ENCODE assay signal across 1 cellular context in the genomic region with DNA sequence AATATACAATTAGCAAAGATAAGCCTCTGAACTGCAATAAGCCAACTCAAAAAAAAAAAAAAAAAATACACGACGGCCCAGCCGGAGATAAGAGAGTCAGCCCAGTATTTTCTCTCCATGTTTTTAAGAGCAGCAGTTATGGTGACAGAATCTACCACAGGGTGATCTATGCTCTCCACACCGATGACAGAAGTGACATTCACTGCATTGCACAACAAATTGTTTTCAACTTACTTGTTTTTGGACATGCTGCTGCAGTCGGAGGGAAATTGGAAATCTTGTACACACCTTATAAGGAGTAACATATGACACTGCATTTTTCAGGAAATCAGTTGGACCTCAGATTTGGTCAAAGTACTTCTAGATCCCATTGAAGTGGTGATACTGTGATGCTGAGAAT.
TF ChIP-seq lines count a peak whose summit lies in the region.

No MANE protein-coding gene starts in this region.

TF ChIP-seq in HepG2, 621 proteins besides CTCF, POLR2A, EP300 and RAD21 (continued from another document and continues in another):
- TF ChIP-seq, protein P1, sequence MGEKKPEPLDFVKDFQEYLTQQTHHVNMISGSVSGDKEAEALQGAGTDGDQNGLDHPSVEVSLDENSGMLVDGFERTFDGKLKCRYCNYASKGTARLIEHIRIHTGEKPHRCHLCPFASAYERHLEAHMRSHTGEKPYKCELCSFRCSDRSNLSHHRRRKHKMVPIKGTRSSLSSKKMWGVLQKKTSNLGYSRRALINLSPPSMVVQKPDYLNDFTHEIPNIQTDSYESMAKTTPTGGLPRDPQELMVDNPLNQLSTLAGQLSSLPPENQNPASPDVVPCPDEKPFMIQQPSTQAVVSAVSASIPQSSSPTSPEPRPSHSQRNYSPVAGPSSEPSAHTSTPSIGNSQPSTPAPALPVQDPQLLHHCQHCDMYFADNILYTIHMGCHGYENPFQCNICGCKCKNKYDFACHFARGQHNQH (CRISPR knock-in tag; IDR thresholded peaks at IDR 0.05) = peak; percentile 72
- no peak for TF ChIP-seq MIER2 (CRISPR knock-in tag; IDR thresholded peaks at IDR 0.05)
- no peak for TF ChIP-seq ZNF652 (CRISPR knock-in tag; IDR thresholded peaks at IDR 0.05; ENCODE audit: borderline replicate concordance, low read depth)
- TF ChIP-seq, protein P2, sequence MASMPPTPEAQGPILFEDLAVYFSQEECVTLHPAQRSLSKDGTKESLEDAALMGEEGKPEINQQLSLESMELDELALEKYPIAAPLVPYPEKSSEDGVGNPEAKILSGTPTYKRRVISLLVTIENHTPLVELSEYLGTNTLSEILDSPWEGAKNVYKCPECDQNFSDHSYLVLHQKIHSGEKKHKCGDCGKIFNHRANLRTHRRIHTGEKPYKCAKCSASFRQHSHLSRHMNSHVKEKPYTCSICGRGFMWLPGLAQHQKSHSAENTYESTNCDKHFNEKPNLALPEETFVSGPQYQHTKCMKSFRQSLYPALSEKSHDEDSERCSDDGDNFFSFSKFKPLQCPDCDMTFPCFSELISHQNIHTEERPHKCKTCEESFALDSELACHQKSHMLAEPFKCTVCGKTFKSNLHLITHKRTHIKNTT (CRISPR knock-in tag; IDR thresholded peaks at IDR 0.05) = no peak
- TF ChIP-seq, protein P3, sequence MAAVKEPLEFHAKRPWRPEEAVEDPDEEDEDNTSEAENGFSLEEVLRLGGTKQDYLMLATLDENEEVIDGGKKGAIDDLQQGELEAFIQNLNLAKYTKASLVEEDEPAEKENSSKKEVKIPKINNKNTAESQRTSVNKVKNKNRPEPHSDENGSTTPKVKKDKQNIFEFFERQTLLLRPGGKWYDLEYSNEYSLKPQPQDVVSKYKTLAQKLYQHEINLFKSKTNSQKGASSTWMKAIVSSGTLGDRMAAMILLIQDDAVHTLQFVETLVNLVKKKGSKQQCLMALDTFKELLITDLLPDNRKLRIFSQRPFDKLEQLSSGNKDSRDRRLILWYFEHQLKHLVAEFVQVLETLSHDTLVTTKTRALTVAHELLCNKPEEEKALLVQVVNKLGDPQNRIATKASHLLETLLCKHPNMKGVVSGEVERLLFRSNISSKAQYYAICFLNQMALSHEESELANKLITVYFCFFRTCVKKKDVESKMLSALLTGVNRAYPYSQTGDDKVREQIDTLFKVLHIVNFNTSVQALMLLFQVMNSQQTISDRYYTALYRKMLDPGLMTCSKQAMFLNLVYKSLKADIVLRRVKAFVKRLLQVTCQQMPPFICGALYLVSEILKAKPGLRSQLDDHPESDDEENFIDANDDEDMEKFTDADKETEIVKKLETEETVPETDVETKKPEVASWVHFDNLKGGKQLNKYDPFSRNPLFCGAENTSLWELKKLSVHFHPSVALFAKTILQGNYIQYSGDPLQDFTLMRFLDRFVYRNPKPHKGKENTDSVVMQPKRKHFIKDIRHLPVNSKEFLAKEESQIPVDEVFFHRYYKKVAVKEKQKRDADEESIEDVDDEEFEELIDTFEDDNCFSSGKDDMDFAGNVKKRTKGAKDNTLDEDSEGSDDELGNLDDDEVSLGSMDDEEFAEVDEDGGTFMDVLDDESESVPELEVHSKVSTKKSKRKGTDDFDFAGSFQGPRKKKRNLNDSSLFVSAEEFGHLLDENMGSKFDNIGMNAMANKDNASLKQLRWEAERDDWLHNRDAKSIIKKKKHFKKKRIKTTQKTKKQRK (IDR thresholded peaks at IDR 0.05; ENCODE audit: low read length) = no peak
- peak; percentile 81 for TF ChIP-seq CREM (IDR thresholded peaks at IDR 0.05)
- TF ChIP-seq CREM (CRISPR knock-in tag; IDR thresholded peaks at IDR 0.05) = no peak
- no peak for TF ChIP-seq YY1 (IDR thresholded peaks at IDR 0.05; ENCODE audit: insufficient read depth, insufficient replicate concordance, low read depth, low read length)
- 0 out of 2 replicates have a peak, but pooled peaks have one; percentile 16 for TF ChIP-seq MXD4 (CRISPR knock-in tag; IDR thresholded peaks at IDR 0.05)
- TF ChIP-seq ELF4 (CRISPR knock-in tag; IDR thresholded peaks at IDR 0.05; ENCODE audit: borderline replicate concordance) = no peak
- TF ChIP-seq ETV5 (CRISPR knock-in tag; IDR thresholded peaks at IDR 0.05; ENCODE audit: borderline replicate concordance) = peak; percentile 64; the same call in 1 of the 2 replicates
- TF ChIP-seq ZNF101 (CRISPR knock-in tag; IDR thresholded peaks at IDR 0.05; ENCODE audit: borderline replicate concordance, low read depth) = no peak
- no peak for TF ChIP-seq CBX5 (CRISPR knock-in tag; IDR thresholded peaks at IDR 0.05; ENCODE audit: borderline replicate concordance)
- peak; percentile 64; the same call in 1 of the 2 replicates for TF ChIP-seq ESRRA (CRISPR knock-in tag; IDR thresholded peaks at IDR 0.05; ENCODE audit: low read depth)
- TF ChIP-seq KDM2A (CRISPR knock-in tag; IDR thresholded peaks at IDR 0.05; ENCODE audit: borderline replicate concordance, low read depth) = no peak
- no peak for TF ChIP-seq PHB2 (IDR thresholded peaks at IDR 0.05; ENCODE audit: partially characterized antibody)
- peak; percentile 83 for TF ChIP-seq FOXK1 (CRISPR knock-in tag; IDR thresholded peaks at IDR 0.05; ENCODE audit: borderline replicate concordance, low read depth)
- TF ChIP-seq, protein P4, sequence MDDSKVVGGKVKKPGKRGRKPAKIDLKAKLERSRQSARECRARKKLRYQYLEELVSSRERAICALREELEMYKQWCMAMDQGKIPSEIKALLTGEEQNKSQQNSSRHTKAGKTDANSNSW (CRISPR knock-in tag; IDR thresholded peaks at IDR 0.05; ENCODE audit: borderline replicate concordance) = no peak
- TF ChIP-seq, protein P5, sequence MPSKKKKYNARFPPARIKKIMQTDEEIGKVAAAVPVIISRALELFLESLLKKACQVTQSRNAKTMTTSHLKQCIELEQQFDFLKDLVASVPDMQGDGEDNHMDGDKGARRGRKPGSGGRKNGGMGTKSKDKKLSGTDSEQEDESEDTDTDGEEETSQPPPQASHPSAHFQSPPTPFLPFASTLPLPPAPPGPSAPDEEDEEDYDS (CRISPR knock-in tag; IDR thresholded peaks at IDR 0.05) = peak; percentile 59; the same call in 1 of the 2 replicates
- TF ChIP-seq NFE2 (CRISPR knock-in tag; IDR thresholded peaks at IDR 0.05) = 0 out of 2 replicates have a peak, but pooled peaks have one; percentile 42
- TF ChIP-seq POGZ (CRISPR knock-in tag; IDR thresholded peaks at IDR 0.05) = peak; percentile 83
- TF ChIP-seq, protein P6, sequence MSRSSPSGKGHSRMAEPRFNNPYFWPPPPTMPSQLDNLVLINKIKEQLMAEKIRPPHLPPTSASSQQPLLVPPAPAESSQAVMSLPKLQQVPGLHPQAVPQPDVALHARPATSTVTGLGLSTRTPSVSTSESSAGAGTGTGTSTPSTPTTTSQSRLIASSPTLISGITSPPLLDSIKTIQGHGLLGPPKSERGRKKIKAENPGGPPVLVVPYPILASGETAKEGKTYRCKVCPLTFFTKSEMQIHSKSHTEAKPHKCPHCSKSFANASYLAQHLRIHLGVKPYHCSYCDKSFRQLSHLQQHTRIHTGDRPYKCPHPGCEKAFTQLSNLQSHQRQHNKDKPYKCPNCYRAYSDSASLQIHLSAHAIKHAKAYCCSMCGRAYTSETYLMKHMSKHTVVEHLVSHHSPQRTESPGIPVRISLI (CRISPR knock-in tag; IDR thresholded peaks at IDR 0.05; ENCODE audit: borderline replicate concordance) = peak; percentile 90; the same call in 1 of the 2 replicates
- no peak for TF ChIP-seq KLF11 (CRISPR knock-in tag; IDR thresholded peaks at IDR 0.05)
- TF ChIP-seq U2AF2 (IDR thresholded peaks at IDR 0.05; ENCODE audit: low read depth, low read length) = no peak
- no peak for TF ChIP-seq FLYWCH1 (CRISPR knock-in tag; IDR thresholded peaks at IDR 0.05)
- TF ChIP-seq ZNF326 (CRISPR knock-in tag; IDR thresholded peaks at IDR 0.05; ENCODE audit: borderline replicate concordance) = no peak
- TF ChIP-seq ZNF251 (CRISPR knock-in tag; IDR thresholded peaks at IDR 0.05) = no peak
- TF ChIP-seq, protein P7, sequence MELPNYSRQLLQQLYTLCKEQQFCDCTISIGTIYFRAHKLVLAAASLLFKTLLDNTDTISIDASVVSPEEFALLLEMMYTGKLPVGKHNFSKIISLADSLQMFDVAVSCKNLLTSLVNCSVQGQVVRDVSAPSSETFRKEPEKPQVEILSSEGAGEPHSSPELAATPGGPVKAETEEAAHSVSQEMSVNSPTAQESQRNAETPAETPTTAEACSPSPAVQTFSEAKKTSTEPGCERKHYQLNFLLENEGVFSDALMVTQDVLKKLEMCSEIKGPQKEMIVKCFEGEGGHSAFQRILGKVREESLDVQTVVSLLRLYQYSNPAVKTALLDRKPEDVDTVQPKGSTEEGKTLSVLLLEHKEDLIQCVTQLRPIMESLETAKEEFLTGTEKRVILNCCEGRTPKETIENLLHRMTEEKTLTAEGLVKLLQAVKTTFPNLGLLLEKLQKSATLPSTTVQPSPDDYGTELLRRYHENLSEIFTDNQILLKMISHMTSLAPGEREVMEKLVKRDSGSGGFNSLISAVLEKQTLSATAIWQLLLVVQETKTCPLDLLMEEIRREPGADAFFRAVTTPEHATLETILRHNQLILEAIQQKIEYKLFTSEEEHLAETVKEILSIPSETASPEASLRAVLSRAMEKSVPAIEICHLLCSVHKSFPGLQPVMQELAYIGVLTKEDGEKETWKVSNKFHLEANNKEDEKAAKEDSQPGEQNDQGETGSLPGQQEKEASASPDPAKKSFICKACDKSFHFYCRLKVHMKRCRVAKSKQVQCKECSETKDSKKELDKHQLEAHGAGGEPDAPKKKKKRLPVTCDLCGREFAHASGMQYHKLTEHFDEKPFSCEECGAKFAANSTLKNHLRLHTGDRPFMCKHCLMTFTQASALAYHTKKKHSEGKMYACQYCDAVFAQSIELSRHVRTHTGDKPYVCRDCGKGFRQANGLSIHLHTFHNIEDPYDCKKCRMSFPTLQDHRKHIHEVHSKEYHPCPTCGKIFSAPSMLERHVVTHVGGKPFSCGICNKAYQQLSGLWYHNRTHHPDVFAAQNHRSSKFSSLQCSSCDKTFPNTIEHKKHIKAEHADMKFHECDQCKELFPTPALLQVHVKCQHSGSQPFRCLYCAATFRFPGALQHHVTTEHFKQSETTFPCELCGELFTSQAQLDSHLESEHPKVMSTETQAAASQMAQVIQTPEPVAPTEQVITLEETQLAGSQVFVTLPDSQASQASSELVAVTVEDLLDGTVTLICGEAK (IDR thresholded peaks at IDR 0.05) = no peak
- TF ChIP-seq, protein P7 (CRISPR knock-in tag; IDR thresholded peaks at IDR 0.05) = no peak
- TF ChIP-seq ZNF224 (CRISPR knock-in tag; IDR thresholded peaks at IDR 0.05) = no peak
- no peak for TF ChIP-seq ZNF773 (CRISPR knock-in tag; IDR thresholded peaks at IDR 0.05; ENCODE audit: borderline replicate concordance)
- no peak for TF ChIP-seq PRPF4 (IDR thresholded peaks at IDR 0.05; ENCODE audit: low read depth, low read length, poor library complexity, severe bottlenecking)
- no peak for TF ChIP-seq RFXAP (CRISPR knock-in tag; IDR thresholded peaks at IDR 0.05; ENCODE audit: borderline replicate concordance)
- no peak for TF ChIP-seq TSC22D2 (CRISPR knock-in tag; IDR thresholded peaks at IDR 0.05; ENCODE audit: borderline replicate concordance)
- TF ChIP-seq ZBTB7A (CRISPR knock-in tag; IDR thresholded peaks at IDR 0.05) = no peak
- TF ChIP-seq SMARCE1 (IDR thresholded peaks at IDR 0.05; ENCODE audit: borderline replicate concordance) = no peak
- peak; percentile 72 for TF ChIP-seq NCOA2 (CRISPR knock-in tag; IDR thresholded peaks at IDR 0.05)
- no peak for TF ChIP-seq ZNF674 (CRISPR knock-in tag; IDR thresholded peaks at IDR 0.05; ENCODE audit: low read depth)
- TF ChIP-seq STAT5B (CRISPR knock-in tag; IDR thresholded peaks at IDR 0.05) = no peak
- TF ChIP-seq, protein P8, sequence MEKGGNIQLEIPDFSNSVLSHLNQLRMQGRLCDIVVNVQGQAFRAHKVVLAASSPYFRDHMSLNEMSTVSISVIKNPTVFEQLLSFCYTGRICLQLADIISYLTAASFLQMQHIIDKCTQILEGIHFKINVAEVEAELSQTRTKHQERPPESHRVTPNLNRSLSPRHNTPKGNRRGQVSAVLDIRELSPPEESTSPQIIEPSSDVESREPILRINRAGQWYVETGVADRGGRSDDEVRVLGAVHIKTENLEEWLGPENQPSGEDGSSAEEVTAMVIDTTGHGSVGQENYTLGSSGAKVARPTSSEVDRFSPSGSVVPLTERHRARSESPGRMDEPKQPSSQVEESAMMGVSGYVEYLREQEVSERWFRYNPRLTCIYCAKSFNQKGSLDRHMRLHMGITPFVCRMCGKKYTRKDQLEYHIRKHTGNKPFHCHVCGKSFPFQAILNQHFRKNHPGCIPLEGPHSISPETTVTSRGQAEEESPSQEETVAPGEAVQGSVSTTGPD (CRISPR knock-in tag; IDR thresholded peaks at IDR 0.05) = peak; percentile 55; the same call in 1 of the 2 replicates
- no peak for TF ChIP-seq ISX (CRISPR knock-in tag; conservative IDR thresholded peaks at IDR 0.05)
- TF ChIP-seq, protein P9, sequence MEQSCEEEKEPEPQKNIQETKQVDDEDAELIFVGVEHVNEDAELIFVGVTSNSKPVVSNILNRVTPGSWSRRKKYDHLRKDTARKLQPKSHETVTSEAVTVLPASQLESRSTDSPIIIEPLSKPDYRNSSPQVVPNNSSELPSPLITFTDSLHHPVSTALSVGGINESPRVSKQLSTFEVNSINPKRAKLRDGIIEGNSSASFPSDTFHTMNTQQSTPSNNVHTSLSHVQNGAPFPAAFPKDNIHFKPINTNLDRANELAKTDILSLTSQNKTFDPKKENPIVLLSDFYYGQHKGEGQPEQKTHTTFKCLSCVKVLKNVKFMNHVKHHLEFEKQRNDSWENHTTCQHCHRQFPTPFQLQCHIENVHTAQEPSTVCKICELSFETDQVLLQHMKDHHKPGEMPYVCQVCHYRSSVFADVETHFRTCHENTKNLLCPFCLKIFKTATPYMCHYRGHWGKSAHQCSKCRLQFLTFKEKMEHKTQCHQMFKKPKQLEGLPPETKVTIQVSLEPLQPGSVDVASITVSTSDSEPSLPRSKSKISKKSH (CRISPR knock-in tag; IDR thresholded peaks at IDR 0.05; ENCODE audit: borderline replicate concordance) = no peak
- TF ChIP-seq ZNF234 (CRISPR knock-in tag; conservative IDR thresholded peaks at IDR 0.05) = no peak
- 0 out of 2 replicates have a peak, but pooled peaks have one; percentile 41 for TF ChIP-seq HOXA5 (CRISPR knock-in tag; IDR thresholded peaks at IDR 0.05)
